In genomic region chr12:132127041-132127440, GRCh38 we compare ENCODE assay signal across 37 cellular contexts.
"Had no signal": no experiment of that assay in that cellular context is flagged by ENCODE, and none has a peak within 500 bp of the region (broad histone marks: within the 10 kb centered on the region; RNA-seq: fewer than 3 reads in every experiment).

No MANE protein-coding gene starts in this region.

- H3K27me3 Mint-ChIP-seq: activated naive CD4-positive, alpha-beta T cell treated with anti-CD3 and anti-CD28 coated beads, Interleukin-2, amount 10 ng/mL, durations not matched to agents 7 days and 5 days; activated naive CD4-positive, alpha-beta T cell treated with anti-CD3 and anti-CD28 coated beads, Interleukin-2, amount 50 U/mL, for 24 hours; activated naive CD8-positive, alpha-beta T cell; activated naive CD8-positive, alpha-beta T cell treated with anti-CD3 and anti-CD28 coated beads for 36 hours; activated naive CD8-positive, alpha-beta T cell treated with anti-CD3 and anti-CD28 coated beads, Interleukin-2, amount 10 ng/mL, durations not matched to agents 7 days and 5 days; activated naive CD8-positive, alpha-beta T cell treated with anti-CD3 and anti-CD28 coated beads, Interleukin-2, amount 50 U/mL, for 24 hours; activated T-cell treated with anti-CD3 and anti-CD28 coated beads, Interleukin-2, amount 50 U/mL, for 24 hours; activated T-helper 17 cell treated with anti-CD3 and anti-CD28 coated beads, Interleukin-2, amount 50 U/mL, for 72 hours; brain; central memory CD8-positive, alpha-beta T cell had no signal

- H3K9me3 Mint-ChIP-seq: activated naive CD4-positive, alpha-beta T cell treated with anti-CD3 and anti-CD28 coated beads, Interleukin-2, amount 50 U/mL, for 24 hours; activated naive CD8-positive, alpha-beta T cell treated with anti-CD3 and anti-CD28 coated beads, Interleukin-2, amount 50 U/mL, for 24 hours; activated T-cell treated with anti-CD3 and anti-CD28 coated beads, Interleukin-2, amount 50 U/mL, for 4 hours; activated T-cell treated with anti-CD3 and anti-CD28 coated beads, Interleukin-2, amount 50 U/mL, for 72 hours; activated T-helper 17 cell treated with anti-CD3 and anti-CD28 coated beads, Interleukin-2, amount 50 U/mL, for 72 hours; central memory CD8-positive, alpha-beta T cell had no signal

- DNase-seq: activated effector memory CD4-positive, alpha-beta T cell treated with anti-CD3 and anti-CD28 coated beads, Interleukin-2, amount 50 U/mL, for 16 hours; activated effector memory CD4-positive, alpha-beta T cell treated with Interleukin-2 at 50 U/mL for 16 hours; activated gamma-delta T cell; activated gamma-delta T cell treated with Interleukin-2 at 50 U/mL for 16 hours; activated naive CD4-positive, alpha-beta T cell; activated naive CD4-positive, alpha-beta T cell treated with anti-CD3 and anti-CD28 coated beads for 36 hours; activated naive CD4-positive, alpha-beta T cell treated with anti-CD3 and anti-CD28 coated beads, Interleukin-2, amount 10 ng/mL, durations not matched to agents 7 days and 5 days; activated naive CD4-positive, alpha-beta T cell treated with anti-CD3 and anti-CD28 coated beads, Interleukin-2, amount 50 U/mL, for 16 hours; activated naive CD4-positive, alpha-beta T cell treated with Interleukin-2 at 50 U/mL for 16 hours; activated naive CD8-positive, alpha-beta T cell treated with anti-CD3 and anti-CD28 coated beads for 36 hours; activated naive CD8-positive, alpha-beta T cell treated with anti-CD3 and anti-CD28 coated beads, Interleukin-2, amount 10 ng/mL, durations not matched to agents 7 days and 5 days; activated naive CD8-positive, alpha-beta T cell treated with anti-CD3 and anti-CD28 coated beads, Interleukin-2, amount 50 U/mL, for 24 hours; activated T-cell treated with anti-CD3 and anti-CD28 coated beads, Interleukin-2, amount 50 U/mL, for 1 hour; activated T-cell treated with anti-CD3 and anti-CD28 coated beads, Interleukin-2, amount 50 U/mL, for 24 hours; activated T-cell treated with anti-CD3 and anti-CD28 coated beads, Interleukin-2, amount 50 U/mL, for 4 hours; activated T-cell treated with anti-CD3 and anti-CD28 coated beads, Interleukin-2, amount 50 U/mL, for 48 hours; activated T-cell treated with anti-CD3 and anti-CD28 coated beads, Interleukin-2, amount 50 U/mL, for 72 hours; adrenal gland; amniotic stem cell; amygdala; anterior cingulate cortex; body of pancreas; brain microvascular endothelial cell; caudate nucleus; central memory CD4-positive, alpha-beta T cell; cerebellar nuclear complex had no signal

- H3K36me3 ChIP-seq: breast epithelium had no signal

- H3K4me1 ChIP-seq: adrenal gland, ascending aorta, body of pancreas, breast epithelium had no signal

- ATAC-seq: activated naive CD4-positive, alpha-beta T cell treated with anti-CD3 and anti-CD28 coated beads, Interleukin-2, amount 50 U/mL, for 72 hours; activated naive CD8-positive, alpha-beta T cell treated with anti-CD3 and anti-CD28 coated beads, Interleukin-2, amount 50 U/mL, for 24 hours; activated T-cell treated with anti-CD3 and anti-CD28 coated beads, Interleukin-2, amount 50 U/mL, for 4 hours; activated T-cell treated with anti-CD3 and anti-CD28 coated beads, Interleukin-2, amount 50 U/mL, for 72 hours; activated T-helper 17 cell treated with anti-CD3 and anti-CD28 coated beads, Interleukin-2, amount 50 U/mL, for 72 hours; body of pancreas had no signal

- H3K27ac Mint-ChIP-seq: activated naive CD4-positive, alpha-beta T cell treated with anti-CD3 and anti-CD28 coated beads for 36 hours; activated naive CD4-positive, alpha-beta T cell treated with anti-CD3 and anti-CD28 coated beads, Interleukin-2, amount 10 ng/mL, durations not matched to agents 7 days and 5 days; activated naive CD4-positive, alpha-beta T cell treated with anti-CD3 and anti-CD28 coated beads, Interleukin-2, amount 50 U/mL, for 24 hours; activated naive CD4-positive, alpha-beta T cell treated with anti-CD3 and anti-CD28 coated beads, Interleukin-2, amount 50 U/mL, for 72 hours; activated naive CD8-positive, alpha-beta T cell; activated naive CD8-positive, alpha-beta T cell treated with anti-CD3 and anti-CD28 coated beads for 36 hours; activated naive CD8-positive, alpha-beta T cell treated with anti-CD3 and anti-CD28 coated beads, Interleukin-2, amount 10 ng/mL, durations not matched to agents 7 days and 5 days; activated naive CD8-positive, alpha-beta T cell treated with anti-CD3 and anti-CD28 coated beads, Interleukin-2, amount 50 U/mL, for 24 hours; activated T-cell treated with anti-CD3 and anti-CD28 coated beads, Interleukin-2, amount 50 U/mL, for 24 hours; activated T-helper 1 cell treated with anti-CD3 and anti-CD28 coated beads, Interleukin-12 subunit alpha, Interleukin-12 subunit beta, Interleukin-2, Interleukin-4 antibody, amounts not matched to agents 30 ng/mL and 10 ng/mL and 1 ng/mL, durations not matched to agents 14 hours and 24 hours and 36 hours; activated T-helper 17 cell treated with anti-CD3 and anti-CD28 coated beads, Interleukin-2, amount 50 U/mL, for 72 hours; activated T-helper 2 cell treated with anti-CD3 and anti-CD28 coated beads, Interferon-gamma antibody, Interleukin-2, Interleukin-4, amounts not matched to agents 10 μg/mL and 5 μg/mL and 100 μg/mL, durations not matched to agents 14 hours and 24 hours and 36 hours; brain had no signal

- H3K4me3 ChIP-seq: adrenal gland, ascending aorta, body of pancreas, breast epithelium, cardiac muscle cell had no signal

- H3K4me1 Mint-ChIP-seq: activated naive CD4-positive, alpha-beta T cell treated with anti-CD3 and anti-CD28 coated beads, Interleukin-2, amount 10 ng/mL, durations not matched to agents 7 days and 5 days; activated naive CD4-positive, alpha-beta T cell treated with anti-CD3 and anti-CD28 coated beads, Interleukin-2, amount 50 U/mL, for 24 hours; activated naive CD8-positive, alpha-beta T cell treated with anti-CD3 and anti-CD28 coated beads for 36 hours; activated naive CD8-positive, alpha-beta T cell treated with anti-CD3 and anti-CD28 coated beads, Interleukin-2, amount 10 ng/mL, durations not matched to agents 7 days and 5 days; activated naive CD8-positive, alpha-beta T cell treated with anti-CD3 and anti-CD28 coated beads, Interleukin-2, amount 50 U/mL, for 24 hours; brain; central memory CD8-positive, alpha-beta T cell had no signal

- H3K27ac ChIP-seq: adrenal gland, ascending aorta, body of pancreas, brain microvascular endothelial cell, breast epithelium, cardiac muscle cell had no signal

- H3K4me3 Mint-ChIP-seq: activated naive CD4-positive, alpha-beta T cell treated with anti-CD3 and anti-CD28 coated beads for 36 hours; activated naive CD4-positive, alpha-beta T cell treated with anti-CD3 and anti-CD28 coated beads, Interleukin-2, amount 10 ng/mL, durations not matched to agents 7 days and 5 days; activated naive CD4-positive, alpha-beta T cell treated with anti-CD3 and anti-CD28 coated beads, Interleukin-2, amount 50 U/mL, for 24 hours; activated naive CD8-positive, alpha-beta T cell; activated naive CD8-positive, alpha-beta T cell treated with anti-CD3 and anti-CD28 coated beads for 36 hours; activated naive CD8-positive, alpha-beta T cell treated with anti-CD3 and anti-CD28 coated beads, Interleukin-2, amount 10 ng/mL, durations not matched to agents 7 days and 5 days; activated naive CD8-positive, alpha-beta T cell treated with anti-CD3 and anti-CD28 coated beads, Interleukin-2, amount 50 U/mL, for 24 hours; activated T-cell treated with anti-CD3 and anti-CD28 coated beads, Interleukin-2, amount 50 U/mL, for 24 hours; activated T-cell treated with anti-CD3 and anti-CD28 coated beads, Interleukin-2, amount 50 U/mL, for 4 hours; activated T-cell treated with anti-CD3 and anti-CD28 coated beads, Interleukin-2, amount 50 U/mL, for 72 hours; activated T-helper 1 cell treated with anti-CD3 and anti-CD28 coated beads, Interleukin-12 subunit alpha, Interleukin-12 subunit beta, Interleukin-2, Interleukin-4 antibody, amounts not matched to agents 30 ng/mL and 10 ng/mL and 1 ng/mL, durations not matched to agents 14 hours and 24 hours and 36 hours; activated T-helper 17 cell treated with anti-CD3 and anti-CD28 coated beads, Interleukin-2, amount 50 U/mL, for 72 hours; brain; central memory CD8-positive, alpha-beta T cell had no signal

- H3K27me3 ChIP-seq: adrenal gland, ascending aorta, body of pancreas, brain microvascular endothelial cell, breast epithelium, cardiac muscle cell had no signal

- H3K9me3 ChIP-seq: adrenal gland, ascending aorta, body of pancreas, breast epithelium had no signal
